In genomic region chr14:75238728-75239455, GRCh38 we compare ENCODE assay signal across 15 cellular contexts. TPM values are rescaled to one million over a fixed set of nuclear protein-coding genes. Genes with fewer than 3 reads are reported as not detected.
DNase-seq lines count a peak whose midpoint lies in the region; TF ChIP-seq lines count a peak whose summit lies in the region.
"Had no signal": no experiment of that assay in that cellular context is flagged by ENCODE, and none has a peak within 500 bp of the region (broad histone marks: within the 10 kb centered on the region; RNA-seq: fewer than 3 reads in every experiment).

No MANE protein-coding gene starts in this region.

- H3K9me2 ChIP-seq in GM23248 (ENCODE audit: insufficient read depth) = no peaks in the 10 kb centered on the region

- 80 to 83% methylated on average over 11 of the region's 11 CpGs for WGBS in GM23248 (ENCODE audit: low coverage in 1 of 2, low lambda C conversion rate in 2 of 2, missing lambda C conversion rate in 2 of 2), 2 experiments

- in situ Hi-C loops in GM23248 (cut with MboI) = no loop called here

- intact Hi-C loops in colonic mucosa (cut with DNase I) = no loop called here

- no peak overlapping the region for H3K4me2 ChIP-seq in GM23248 (ENCODE audit: unreplicated experiment)

- TF ChIP-seq CTCF in GM10248 (IDR thresholded peaks at IDR 0.05; ENCODE audit: control extremely low read depth, extremely low read depth, low read depth, missing control alignments) (no peak), colonic mucosa (IDR thresholded peaks at IDR 0.05) (no peak)

- no peak overlapping the region for H2AFZ ChIP-seq in GM23248

- CTCF ChIA-PET in GM10248 (lab: Yijun Ruan, JAX) = interaction anchor here (0.9 to 1.7 kb wide), 6 partner anchors 8 to 378 kb away, joined by 3 to 7 read pairs (median 4); no protein-coding TSS in a partner anchor

- no peaks in the 10 kb centered on the region for H4K20me1 ChIP-seq in GM23248 (ENCODE audit: insufficient read depth)

- no peaks in the 10 kb centered on the region for H3K27me3 ChIP-seq in layer of hippocampus (ENCODE audit: control insufficient read depth, insufficient read depth, low read length)
- no peaks in the 10 kb centered on the region for H3K27me3 ChIP-seq in colonic mucosa
- H3K27me3 ChIP-seq in GM23248 (replicated peaks; ENCODE audit: insufficient read depth) = no peaks in the 10 kb centered on the region

- peaks cover 8% of the 10 kb centered on the region for H3F3A ChIP-seq in GM23248 (ENCODE audit: insufficient read depth)

- H3K4me3 ChIP-seq in colonic mucosa = no peak overlapping the region
- no peak overlapping the region for H3K4me3 ChIP-seq in GM23248

- DNase-seq in NCI-H1694 treated with DMSO at 0.1 percent for 48 hours (lab: John Stamatoyannopoulos, UW) = peak; percentile 56
- DNase-seq in cerebellar nuclear complex (lab: John Stamatoyannopoulos, UW) = peak; percentile 59 to 82
- DNase-seq in superior temporal gyrus (ENCODE audit: extremely low spot score) = peak; percentile 29
- no peak for DNase-seq in GM10248 (ENCODE audit: extremely low spot score)
- no peak for DNase-seq in activated gamma-delta T cell treated with Interleukin-2 at 50 U/mL for 16 hours
- no peak for DNase-seq in colonic mucosa
- no peak for DNase-seq in GM23248
- DNase-seq: activated CD4-positive, alpha-beta T cell treated with anti-CD3 and anti-CD28 coated beads, Interleukin-2, amount 50 U/mL, for 1 hour; GOT3; NCI-H2227 treated with DMSO at 0.1 percent for 48 hours; PC-3; stimulated activated CD4-positive, alpha-beta T cell treated with anti-CD3 and anti-CD28 coated beads, Interleukin-1b, Interleukin-23, amount 100 ng/mL, for 48 hours; T-helper 2 cell had no signal

- H3K9me3 ChIP-seq in colonic mucosa = no peaks in the 10 kb centered on the region
- H3K9me3 ChIP-seq in GM23248 (ENCODE audit: low read depth) = no peaks in the 10 kb centered on the region

- H3K36me3 ChIP-seq in colonic mucosa (no peaks in the 10 kb centered on the region), GM23248 (ENCODE audit: low read depth) (no peaks in the 10 kb centered on the region)

- H3K4me1 ChIP-seq in colonic mucosa (no peaks in the 10 kb centered on the region), GM23248 (ENCODE audit: insufficient read depth) (peaks cover 14% of the 10 kb centered on the region)

- POLR2A ChIA-PET in GM10248 (lab: Yijun Ruan, JAX) = no interaction called here

- H3K27ac ChIP-seq in layer of hippocampus (ENCODE audit: low read depth, low read length) (peak overlapping the region; percentile 86), colonic mucosa (no peak overlapping the region), GM23248 (no peak overlapping the region)
- H3K27ac ChIP-seq: epithelial cell of prostate had no signal

- no peaks in the 10 kb centered on the region for H3K79me2 ChIP-seq in GM23248 (ENCODE audit: insufficient read depth)

- H3K9ac ChIP-seq in colonic mucosa (ENCODE audit: low read depth in 2 of 2, low read length in 2 of 2) = no peak overlapping the region
- H3K9ac ChIP-seq in GM23248 = no peak overlapping the region

RNA-seq across cellular contexts. Expression of gene FOS, which starts 39.7 kb away (rescaled TPM):
- total RNA-seq in colonic mucosa = 10 to 100 TPM; 86.9 to 98.4 TPM
- 118 and 124 TPM in 2 replicates for total RNA-seq in GM23248 (2014; rRNA removed; shearing (Covaris generic))
- 107 and 110 TPM in 2 replicates for polyA plus RNA-seq in GM23248 (2016; fragmentation: Nextera tagmentation; extraction: Ambion mirVana)

Comparison
In these comparisons a context has a peak if more than half of its experiments do, and no peak if none do; other contexts are left out.
1. DNase-seq: peak in NCI-H1694 treated with DMSO at 0.1 percent for 48 hours (single experiment), cerebellar nuclear complex (2 of 2) and superior temporal gyrus (single experiment); none in GM10248 (single experiment), activated gamma-delta T cell treated with Interleukin-2 at 50 U/mL for 16 hours (single experiment), colonic mucosa (single experiment) and GM23248 (single experiment).